Comparison of ENCODE assay signal across 16 cellular contexts in the genomic region with DNA sequence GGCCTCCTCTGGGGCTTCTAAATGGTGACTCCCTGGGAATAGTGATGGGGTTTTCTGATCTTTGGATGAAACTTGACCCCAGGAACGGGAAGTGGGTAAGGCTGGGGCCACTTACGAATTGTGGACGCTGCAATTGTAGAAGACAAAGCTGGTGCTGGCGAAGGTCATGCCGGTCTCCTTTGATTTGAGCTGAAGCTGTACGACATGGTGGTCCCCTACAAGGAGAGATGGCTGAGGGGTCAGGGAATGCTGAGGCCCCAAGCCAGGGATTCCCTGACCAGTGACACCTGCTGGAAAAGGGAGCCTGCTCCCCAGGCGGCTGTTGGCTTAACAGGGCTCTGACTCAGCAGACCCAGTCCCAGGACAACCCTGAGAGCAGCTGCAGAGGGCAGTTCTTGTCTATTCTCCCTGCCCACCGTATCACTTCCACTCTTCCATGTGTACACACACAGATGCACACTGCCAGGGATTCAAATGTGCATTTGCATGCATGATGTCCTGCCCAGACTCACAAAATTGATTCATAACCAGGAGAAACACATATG.
"Had no signal": no experiment of that assay in that cellular context is flagged by ENCODE, and none has a peak within 500 bp of the region (broad histone marks: within the 10 kb centered on the region; RNA-seq: fewer than 3 reads in every experiment).

No MANE protein-coding gene starts in this region.

- DNase-seq: activated CD4-positive, alpha-beta memory T cell treated with anti-CD3 and anti-CD28 coated beads, Interleukin-2, amount 10 ng/mL, durations not matched to agents 7 days and 5 days; activated CD4-positive, alpha-beta T cell treated with anti-CD3 and anti-CD28 coated beads for 4 hours; activated CD8-positive, alpha-beta memory T cell treated with anti-CD3 and anti-CD28 coated beads, Interleukin-2, amount 10 ng/mL, durations not matched to agents 7 days and 5 days; dermis blood vessel endothelial cell; effector memory CD4-positive, alpha-beta T cell; esophagus squamous epithelium; left cardiac atrium; midbrain; sigmoid colon; stimulated activated CD8-positive, alpha-beta memory T cell treated with anti-CD3 and anti-CD28 coated beads, Interleukin-4, amount 100 ng/mL, for 48 hours; stimulated activated naive CD4-positive, alpha-beta T cell; thyroid gland had no signal

- H2AFZ ChIP-seq: hepatocyte had no signal

- ATAC-seq: activated CD8-positive, alpha-beta memory T cell treated with anti-CD3 and anti-CD28 coated beads, Interleukin-2, amount 10 ng/mL, durations not matched to agents 7 days and 5 days; WTC11 had no signal

- H3K4me3 ChIP-seq: cardiac muscle cell, esophagus squamous epithelium, hepatocyte, lung, sigmoid colon, thyroid gland had no signal

- H3K36me3 ChIP-seq: esophagus squamous epithelium, sigmoid colon, thyroid gland had no signal

- H3K4me2 ChIP-seq: hepatocyte had no signal

- H3K27ac ChIP-seq: cardiac muscle cell, esophagus squamous epithelium, hepatocyte, sigmoid colon, thyroid gland had no signal

- H3K27me3 ChIP-seq: cardiac muscle cell, hepatocyte, sigmoid colon, thyroid gland had no signal

- H3K9me3 ChIP-seq: esophagus squamous epithelium, sigmoid colon, thyroid gland had no signal

- H3K4me1 ChIP-seq: sigmoid colon, thyroid gland had no signal
